ENCODE assay signal across 1 cellular context in the genomic region with DNA sequence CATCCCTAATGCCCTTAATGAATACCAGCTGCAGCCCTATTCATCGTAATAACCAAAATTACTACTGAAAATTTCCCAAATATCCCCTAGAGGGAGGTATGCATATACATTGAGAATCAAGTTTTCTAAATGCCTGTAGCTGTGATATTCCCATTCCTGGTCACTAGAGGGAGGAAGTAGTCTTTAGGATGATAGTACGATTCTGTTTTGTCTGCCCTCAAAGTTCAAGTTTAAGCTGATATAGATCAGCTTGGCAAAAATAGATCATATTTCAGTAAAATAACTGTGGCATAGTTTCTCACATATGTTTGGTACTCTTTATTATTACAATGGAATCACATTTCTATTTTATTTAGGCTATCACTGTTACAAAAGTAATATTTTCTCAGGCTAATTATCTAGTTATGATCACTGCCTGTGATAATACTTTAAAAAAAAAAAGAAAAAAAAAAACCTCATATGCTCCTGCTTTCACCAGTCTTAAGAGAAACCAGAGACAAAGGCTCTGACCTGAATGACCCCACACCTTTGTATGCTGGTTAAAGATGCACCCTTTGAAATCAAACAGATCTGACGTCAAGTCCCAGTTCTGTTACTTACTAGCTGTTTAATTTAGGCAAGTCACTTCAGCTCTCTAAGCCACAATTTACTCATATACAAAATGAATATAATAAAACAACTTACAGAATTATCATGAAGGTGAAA.
TF ChIP-seq lines count a peak whose summit lies in the region.

No MANE protein-coding gene starts in this region.

TF ChIP-seq in HepG2, 621 proteins besides CTCF, POLR2A, EP300 and RAD21 (continues in another document):
- TF ChIP-seq, protein P1, sequence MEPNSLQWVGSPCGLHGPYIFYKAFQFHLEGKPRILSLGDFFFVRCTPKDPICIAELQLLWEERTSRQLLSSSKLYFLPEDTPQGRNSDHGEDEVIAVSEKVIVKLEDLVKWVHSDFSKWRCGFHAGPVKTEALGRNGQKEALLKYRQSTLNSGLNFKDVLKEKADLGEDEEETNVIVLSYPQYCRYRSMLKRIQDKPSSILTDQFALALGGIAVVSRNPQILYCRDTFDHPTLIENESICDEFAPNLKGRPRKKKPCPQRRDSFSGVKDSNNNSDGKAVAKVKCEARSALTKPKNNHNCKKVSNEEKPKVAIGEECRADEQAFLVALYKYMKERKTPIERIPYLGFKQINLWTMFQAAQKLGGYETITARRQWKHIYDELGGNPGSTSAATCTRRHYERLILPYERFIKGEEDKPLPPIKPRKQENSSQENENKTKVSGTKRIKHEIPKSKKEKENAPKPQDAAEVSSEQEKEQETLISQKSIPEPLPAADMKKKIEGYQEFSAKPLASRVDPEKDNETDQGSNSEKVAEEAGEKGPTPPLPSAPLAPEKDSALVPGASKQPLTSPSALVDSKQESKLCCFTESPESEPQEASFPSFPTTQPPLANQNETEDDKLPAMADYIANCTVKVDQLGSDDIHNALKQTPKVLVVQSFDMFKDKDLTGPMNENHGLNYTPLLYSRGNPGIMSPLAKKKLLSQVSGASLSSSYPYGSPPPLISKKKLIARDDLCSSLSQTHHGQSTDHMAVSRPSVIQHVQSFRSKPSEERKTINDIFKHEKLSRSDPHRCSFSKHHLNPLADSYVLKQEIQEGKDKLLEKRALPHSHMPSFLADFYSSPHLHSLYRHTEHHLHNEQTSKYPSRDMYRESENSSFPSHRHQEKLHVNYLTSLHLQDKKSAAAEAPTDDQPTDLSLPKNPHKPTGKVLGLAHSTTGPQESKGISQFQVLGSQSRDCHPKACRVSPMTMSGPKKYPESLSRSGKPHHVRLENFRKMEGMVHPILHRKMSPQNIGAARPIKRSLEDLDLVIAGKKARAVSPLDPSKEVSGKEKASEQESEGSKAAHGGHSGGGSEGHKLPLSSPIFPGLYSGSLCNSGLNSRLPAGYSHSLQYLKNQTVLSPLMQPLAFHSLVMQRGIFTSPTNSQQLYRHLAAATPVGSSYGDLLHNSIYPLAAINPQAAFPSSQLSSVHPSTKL (CRISPR knock-in tag; IDR thresholded peaks at IDR 0.05) = peak; percentile 70
- peak; percentile 50; the same call in 1 of the 2 replicates for TF ChIP-seq SOX5 (CRISPR knock-in tag; IDR thresholded peaks at IDR 0.05; ENCODE audit: borderline replicate concordance)
- peak; percentile 32; the same call in 1 of the 2 replicates for TF ChIP-seq THAP11 (CRISPR knock-in tag; IDR thresholded peaks at IDR 0.05)
- peak; percentile 54; the same call in 1 of the 2 replicates for TF ChIP-seq FOXA3 (CRISPR knock-in tag; IDR thresholded peaks at IDR 0.05)
- peak; percentile 55; the same call in 1 of the 2 replicates for TF ChIP-seq MIXL1 (CRISPR knock-in tag; IDR thresholded peaks at IDR 0.05)
- peak; percentile 33; the same call in 1 of the 2 replicates for TF ChIP-seq ZMYM4 (CRISPR knock-in tag; IDR thresholded peaks at IDR 0.05)
- no peak for TF ChIP-seq TOPORS (CRISPR knock-in tag; IDR thresholded peaks at IDR 0.05)
- peak; percentile 49 for TF ChIP-seq PHF5A (CRISPR knock-in tag; IDR thresholded peaks at IDR 0.05; ENCODE audit: low read depth, unreplicated experiment)
- TF ChIP-seq SOX13 (IDR thresholded peaks at IDR 0.05) = no peak
- TF ChIP-seq SOX13 (CRISPR knock-in tag; conservative IDR thresholded peaks at IDR 0.05 in 1 of 2, IDR thresholded peaks at IDR 0.05 in 1 of 2) = peak in 1 of 2 experiments; percentile 49; a peak in 1 of 4 replicates
- peak; percentile 94 for TF ChIP-seq TEAD3 (CRISPR knock-in tag; optimal IDR thresholded peaks at IDR 0.05; ENCODE audit: borderline replicate concordance)
- no peak for TF ChIP-seq NR1H2 (CRISPR knock-in tag; IDR thresholded peaks at IDR 0.05; ENCODE audit: borderline replicate concordance, low read depth)
- TF ChIP-seq REPIN1 (CRISPR knock-in tag; IDR thresholded peaks at IDR 0.05; ENCODE audit: borderline replicate concordance, low read depth) = peak; percentile 39; the same call in 1 of the 2 replicates
- TF ChIP-seq KAT8 (CRISPR knock-in tag; IDR thresholded peaks at IDR 0.05) = peak; percentile 45; the same call in 1 of the 2 replicates
- TF ChIP-seq BCL6 (CRISPR knock-in tag; IDR thresholded peaks at IDR 0.05) = peak; percentile 30; the same call in 1 of the 2 replicates
- no peak for TF ChIP-seq PCBP1 (IDR thresholded peaks at IDR 0.05; ENCODE audit: borderline replicate concordance, low read depth, low read length)
- TF ChIP-seq NR2F6 (IDR thresholded peaks at IDR 0.05) = peak; percentile 48
- TF ChIP-seq NR2F6 (CRISPR knock-in tag; IDR thresholded peaks at IDR 0.05) = peak; percentile 63; the same call in 1 of the 2 replicates
- peak; percentile 38; the same call in 1 of the 2 replicates for TF ChIP-seq ZSCAN9 (CRISPR knock-in tag; IDR thresholded peaks at IDR 0.05; ENCODE audit: borderline replicate concordance)
- no peak for TF ChIP-seq ZNF720 (CRISPR knock-in tag; IDR thresholded peaks at IDR 0.05)
- peak; percentile 83 for TF ChIP-seq SMC3 (IDR thresholded peaks at IDR 0.05; ENCODE audit: low read length)
- TF ChIP-seq IRF2 (CRISPR knock-in tag; IDR thresholded peaks at IDR 0.05) = peak; percentile 33; the same call in 1 of the 2 replicates
- no peak for TF ChIP-seq SIN3A (IDR thresholded peaks at IDR 0.05; ENCODE audit: borderline replicate concordance, low read depth, low read length)
- TF ChIP-seq SKI (IDR thresholded peaks at IDR 0.05; ENCODE audit: partially characterized antibody) = peak; percentile 76
- no peak for TF ChIP-seq FUBP1 (CRISPR knock-in tag; IDR thresholded peaks at IDR 0.05; ENCODE audit: borderline replicate concordance)
- TF ChIP-seq SOX6 (IDR thresholded peaks at IDR 0.05) = no peak
- peak; percentile 47; the same call in 1 of the 2 replicates for TF ChIP-seq SOX6 (CRISPR knock-in tag; IDR thresholded peaks at IDR 0.05)
- 0 out of 2 replicates have a peak, but pooled peaks have one; percentile 18 for TF ChIP-seq CREM (IDR thresholded peaks at IDR 0.05)
- TF ChIP-seq CREM (CRISPR knock-in tag; IDR thresholded peaks at IDR 0.05) = no peak
- TF ChIP-seq, protein P2, sequence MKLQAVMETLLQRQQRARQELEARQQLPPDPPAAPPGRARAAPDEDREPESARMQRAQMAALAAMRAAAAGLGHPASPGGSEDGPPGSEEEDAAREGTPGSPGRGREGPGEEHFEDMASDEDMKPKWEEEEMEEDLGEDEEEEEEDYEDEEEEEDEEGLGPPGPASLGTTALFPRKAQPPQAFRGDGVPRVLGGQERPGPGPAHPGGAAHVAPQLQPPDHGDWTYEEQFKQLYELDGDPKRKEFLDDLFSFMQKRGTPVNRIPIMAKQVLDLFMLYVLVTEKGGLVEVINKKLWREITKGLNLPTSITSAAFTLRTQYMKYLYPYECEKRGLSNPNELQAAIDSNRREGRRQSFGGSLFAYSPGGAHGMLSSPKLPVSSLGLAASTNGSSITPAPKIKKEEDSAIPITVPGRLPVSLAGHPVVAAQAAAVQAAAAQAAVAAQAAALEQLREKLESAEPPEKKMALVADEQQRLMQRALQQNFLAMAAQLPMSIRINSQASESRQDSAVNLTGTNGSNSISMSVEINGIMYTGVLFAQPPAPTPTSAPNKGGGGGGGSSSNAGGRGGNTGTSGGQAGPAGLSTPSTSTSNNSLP (IDR thresholded peaks at IDR 0.05; ENCODE audit: low read depth, low read length) = peak; percentile 97
- TF ChIP-seq, protein P3, sequence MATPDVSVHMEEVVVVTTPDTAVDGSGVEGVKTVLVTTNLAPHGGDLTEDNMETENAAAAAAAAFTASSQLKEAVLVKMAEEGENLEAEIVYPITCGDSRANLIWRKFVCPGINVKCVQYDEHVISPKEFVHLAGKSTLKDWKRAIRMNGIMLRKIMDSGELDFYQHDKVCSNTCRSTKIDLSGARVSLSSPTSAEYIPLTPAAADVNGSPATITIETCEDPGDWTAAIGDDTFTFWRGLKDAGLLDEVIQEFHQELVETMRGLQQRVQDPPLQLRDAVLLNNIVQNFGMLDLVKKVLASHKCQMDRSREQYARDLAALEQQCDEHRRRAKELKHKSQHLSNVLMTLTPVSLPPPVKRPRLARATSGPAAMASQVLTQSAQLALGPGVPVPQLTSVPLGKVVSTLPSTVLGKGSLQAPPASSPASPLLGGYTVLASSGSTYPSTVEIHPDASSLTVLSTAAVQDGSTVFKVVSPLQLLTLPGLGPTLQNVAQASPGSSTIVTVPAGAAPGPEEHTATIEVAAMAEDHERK (CRISPR knock-in tag; IDR thresholded peaks at IDR 0.05; ENCODE audit: low read depth) = no peak
- TF ChIP-seq ASH2L (IDR thresholded peaks at IDR 0.05; ENCODE audit: insufficient read length, low read depth, low read length) = peak; percentile 32
- peak; percentile 75 for TF ChIP-seq TARDBP (CRISPR knock-in tag; IDR thresholded peaks at IDR 0.05)
- 0 out of 2 replicates have a peak, but pooled peaks have one; percentile 47 for TF ChIP-seq SMYD3 (CRISPR knock-in tag; IDR thresholded peaks at IDR 0.05)
- TF ChIP-seq ZNF878 (CRISPR knock-in tag; IDR thresholded peaks at IDR 0.05) = peak; percentile 46; the same call in 1 of the 2 replicates
- TF ChIP-seq HMG20A (CRISPR knock-in tag; IDR thresholded peaks at IDR 0.05; ENCODE audit: borderline replicate concordance) = peak; percentile 40; the same call in 1 of the 2 replicates
- peak; percentile 84; the same call in 1 of the 2 replicates for TF ChIP-seq NCOR1 (IDR thresholded peaks at IDR 0.05; ENCODE audit: borderline replicate concordance, low read length)
- TF ChIP-seq ERF (CRISPR knock-in tag; IDR thresholded peaks at IDR 0.05) = peak; percentile 66; the same call in 1 of the 2 replicates
- no peak for TF ChIP-seq ZNF598 (CRISPR knock-in tag; IDR thresholded peaks at IDR 0.05; ENCODE audit: borderline replicate concordance)
- TF ChIP-seq SIX1 (CRISPR knock-in tag; IDR thresholded peaks at IDR 0.05; ENCODE audit: borderline replicate concordance) = peak; percentile 54; the same call in 1 of the 2 replicates
- peak; percentile 81 for TF ChIP-seq SIX4 (CRISPR knock-in tag; IDR thresholded peaks at IDR 0.05)
- peak; percentile 37; the same call in 1 of the 2 replicates for TF ChIP-seq ZNF614 (CRISPR knock-in tag; IDR thresholded peaks at IDR 0.05; ENCODE audit: borderline replicate concordance)
- no peak for TF ChIP-seq HCFC1 (IDR thresholded peaks at IDR 0.05; ENCODE audit: low read depth, low read length)
- TF ChIP-seq GATAD2A (CRISPR knock-in tag; IDR thresholded peaks at IDR 0.05) = peak; percentile 74; the same call in 1 of the 2 replicates
- TF ChIP-seq KLF6 (CRISPR knock-in tag; IDR thresholded peaks at IDR 0.05) = no peak
- TF ChIP-seq KLF16 (CRISPR knock-in tag; IDR thresholded peaks at IDR 0.05) = peak in 1 of 2 experiments; percentile 53; a peak in 2 of 4 replicates
- TF ChIP-seq IKZF1 (IDR thresholded peaks at IDR 0.05) = no peak
- TF ChIP-seq LCORL (IDR thresholded peaks at IDR 0.05) = peak; percentile 54; the same call in 1 of the 2 replicates
- peak; percentile 55 for TF ChIP-seq LCORL (CRISPR knock-in tag; IDR thresholded peaks at IDR 0.05)
- TF ChIP-seq RXRB (CRISPR knock-in tag; IDR thresholded peaks at IDR 0.05; ENCODE audit: borderline replicate concordance) = peak; percentile 83
- TF ChIP-seq, protein P4, sequence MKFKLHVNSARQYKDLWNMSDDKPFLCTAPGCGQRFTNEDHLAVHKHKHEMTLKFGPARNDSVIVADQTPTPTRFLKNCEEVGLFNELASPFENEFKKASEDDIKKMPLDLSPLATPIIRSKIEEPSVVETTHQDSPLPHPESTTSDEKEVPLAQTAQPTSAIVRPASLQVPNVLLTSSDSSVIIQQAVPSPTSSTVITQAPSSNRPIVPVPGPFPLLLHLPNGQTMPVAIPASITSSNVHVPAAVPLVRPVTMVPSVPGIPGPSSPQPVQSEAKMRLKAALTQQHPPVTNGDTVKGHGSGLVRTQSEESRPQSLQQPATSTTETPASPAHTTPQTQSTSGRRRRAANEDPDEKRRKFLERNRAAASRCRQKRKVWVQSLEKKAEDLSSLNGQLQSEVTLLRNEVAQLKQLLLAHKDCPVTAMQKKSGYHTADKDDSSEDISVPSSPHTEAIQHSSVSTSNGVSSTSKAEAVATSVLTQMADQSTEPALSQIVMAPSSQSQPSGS (CRISPR knock-in tag; IDR thresholded peaks at IDR 0.05) = peak; percentile 58; the same call in 1 of the 2 replicates
- TF ChIP-seq, protein P5, sequence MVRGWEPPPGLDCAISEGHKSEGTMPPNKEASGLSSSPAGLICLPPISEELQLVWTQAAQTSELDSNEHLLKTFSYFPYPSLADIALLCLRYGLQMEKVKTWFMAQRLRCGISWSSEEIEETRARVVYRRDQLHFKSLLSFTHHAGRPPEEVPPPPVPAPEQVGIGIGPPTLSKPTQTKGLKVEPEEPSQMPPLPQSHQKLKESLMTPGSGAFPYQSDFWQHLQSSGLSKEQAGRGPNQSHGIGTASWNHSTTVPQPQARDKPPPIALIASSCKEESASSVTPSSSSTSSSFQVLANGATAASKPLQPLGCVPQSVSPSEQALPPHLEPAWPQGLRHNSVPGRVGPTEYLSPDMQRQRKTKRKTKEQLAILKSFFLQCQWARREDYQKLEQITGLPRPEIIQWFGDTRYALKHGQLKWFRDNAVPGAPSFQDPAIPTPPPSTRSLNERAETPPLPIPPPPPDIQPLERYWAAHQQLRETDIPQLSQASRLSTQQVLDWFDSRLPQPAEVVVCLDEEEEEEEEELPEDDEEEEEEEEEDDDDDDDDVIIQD (CRISPR knock-in tag; IDR thresholded peaks at IDR 0.05; ENCODE audit: low read depth) = peak; percentile 70; the same call in 1 of the 2 replicates
- TF ChIP-seq MBD4 (IDR thresholded peaks at IDR 0.05; ENCODE audit: borderline replicate concordance, low read length) = peak; percentile 58; the same call in 1 of the 2 replicates
- TF ChIP-seq, protein P6, sequence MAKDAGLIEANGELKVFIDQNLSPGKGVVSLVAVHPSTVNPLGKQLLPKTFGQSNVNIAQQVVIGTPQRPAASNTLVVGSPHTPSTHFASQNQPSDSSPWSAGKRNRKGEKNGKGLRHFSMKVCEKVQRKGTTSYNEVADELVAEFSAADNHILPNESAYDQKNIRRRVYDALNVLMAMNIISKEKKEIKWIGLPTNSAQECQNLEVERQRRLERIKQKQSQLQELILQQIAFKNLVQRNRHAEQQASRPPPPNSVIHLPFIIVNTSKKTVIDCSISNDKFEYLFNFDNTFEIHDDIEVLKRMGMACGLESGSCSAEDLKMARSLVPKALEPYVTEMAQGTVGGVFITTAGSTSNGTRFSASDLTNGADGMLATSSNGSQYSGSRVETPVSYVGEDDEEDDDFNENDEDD (CRISPR knock-in tag; IDR thresholded peaks at IDR 0.05; ENCODE audit: borderline replicate concordance) = no peak
